8 cellular contexts compared by ENCODE assay signal in the genomic region with DNA sequence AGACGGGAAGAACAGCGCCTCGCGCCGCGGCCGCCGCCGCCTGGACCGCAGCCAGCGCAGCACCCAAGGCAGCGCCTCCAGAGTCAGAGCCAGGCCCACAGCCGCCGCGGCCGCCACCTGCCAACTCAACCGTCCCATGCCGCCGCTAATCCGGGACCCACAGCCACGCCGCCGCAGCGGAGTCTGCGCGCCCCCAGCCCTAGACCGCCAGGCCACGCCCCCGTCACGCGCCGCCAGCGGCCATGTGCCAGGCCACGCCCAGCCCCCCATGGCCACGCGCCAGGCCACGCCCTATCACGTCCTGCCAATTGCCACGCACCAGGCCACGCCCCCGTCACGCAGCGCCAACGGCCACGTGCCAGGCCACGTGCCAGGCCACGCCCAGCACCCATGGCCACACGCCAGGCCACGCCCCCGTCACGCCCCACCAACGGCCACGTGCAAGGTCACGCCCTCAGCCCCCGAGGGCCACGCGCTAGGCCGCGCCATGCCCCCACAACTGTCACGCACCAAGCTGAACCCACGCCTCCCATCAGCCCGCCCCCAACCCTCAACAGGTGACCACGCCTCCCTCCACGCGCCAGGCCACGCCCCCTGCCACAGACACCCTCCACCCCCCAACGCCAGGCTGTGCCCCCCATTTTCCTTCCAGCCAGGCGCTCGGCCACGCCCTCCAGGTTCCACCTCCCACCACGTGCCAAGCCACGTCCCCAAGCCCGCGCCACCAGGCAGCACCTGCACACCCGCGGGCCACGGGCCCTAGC. TPM values are rescaled to one million over a fixed set of nuclear protein-coding genes. Genes with fewer than 3 reads are reported as not detected.
A peak's percentile ranks its signal among the peaks of the same experiment; 100 is the strongest.
DNase-seq lines count a peak whose midpoint lies in the region; ATAC-seq and TF ChIP-seq lines count a peak whose summit lies in the region.

A gene with protein sequence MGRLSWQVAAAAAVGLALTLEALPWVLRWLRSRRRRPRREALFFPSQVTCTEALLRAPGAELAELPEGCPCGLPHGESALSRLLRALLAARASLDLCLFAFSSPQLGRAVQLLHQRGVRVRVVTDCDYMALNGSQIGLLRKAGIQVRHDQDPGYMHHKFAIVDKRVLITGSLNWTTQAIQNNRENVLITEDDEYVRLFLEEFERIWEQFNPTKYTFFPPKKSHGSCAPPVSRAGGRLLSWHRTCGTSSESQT (minus strand): TSS at position 185 of the 764 bp plus-strand sequence. CDS start 47 bp downstream, at position 138.

- no peaks in the 10 kb centered on the region for H3K27me3 ChIP-seq in MG63
- H3K27me3 ChIP-seq in SJCRH30 = no peaks in the 10 kb centered on the region
- no peaks in the 10 kb centered on the region for H3K27me3 ChIP-seq in gastroesophageal sphincter
- H3K27me3 ChIP-seq in sigmoid colon = no peaks in the 10 kb centered on the region

- WGBS in gastroesophageal sphincter (ENCODE audit: low coverage in 1 of 2), 2 donors = 20% methylated on average over 1 of the region's 77 CpGs; no CpG with 5 or more reads in 1 of the 2 donors
- 5 to 24% methylated on average over 77 of the region's 77 CpGs for WGBS in sigmoid colon, 2 donors

- TF ChIP-seq EP300 in gastroesophageal sphincter (IDR thresholded peaks at IDR 0.05) = no peak
- peak in 1 of 4 donors; percentile 17 for TF ChIP-seq EP300 in sigmoid colon (IDR thresholded peaks at IDR 0.05)

- H3K27ac ChIP-seq in SJCRH30 (peak within 1 kb of the TSS; percentile 17), gastroesophageal sphincter (peak within 1 kb of the TSS; percentile 88 to 97 (median 94)), sigmoid colon (peak within 1 kb of the TSS; percentile 86 to 98 (median 94))

- intact Hi-C loops in sigmoid colon (cut with DNase I) = loop anchor here (2.0 to 5.0 kb wide), 3 partner anchors 30 to 164 kb away; a partner anchor contains a TSS

- no peak for TF ChIP-seq CTCF in gastroesophageal sphincter (IDR thresholded peaks at IDR 0.05)
- TF ChIP-seq CTCF in sigmoid colon (IDR thresholded peaks at IDR 0.05) = no peak

- DNase-seq in COLO668 (lab: John Stamatoyannopoulos, UW; ENCODE audit: unreplicated experiment) (peak; percentile 86), MG63 (peak; percentile 72), SJCRH30 (peak; percentile 99 to 100), activated gamma-delta T cell (lab: John Stamatoyannopoulos, UW) (peak; percentile 90), sigmoid colon (peak; percentile 94)

- H3K4me1 ChIP-seq in SJCRH30 = peaks cover 7% of the 10 kb centered on the region
- H3K4me1 ChIP-seq in gastroesophageal sphincter = peaks cover 2 to 65% (median 55%) of the 10 kb centered on the region in 3 donors
- H3K4me1 ChIP-seq in sigmoid colon = peaks cover 0 to 60% (median 59%) of the 10 kb centered on the region in 4 donors

- H3K9me3 ChIP-seq in MG63 = no peaks in the 10 kb centered on the region
- H3K9me3 ChIP-seq in SJCRH30 (replicated peaks) = no peaks in the 10 kb centered on the region
- H3K9me3 ChIP-seq in gastroesophageal sphincter = no peaks in the 10 kb centered on the region
- no peaks in the 10 kb centered on the region for H3K9me3 ChIP-seq in sigmoid colon

- H3K36me3 ChIP-seq in MG63 (peaks cover 5% of the 10 kb centered on the region), SJCRH30 (peaks cover 16% of the 10 kb centered on the region), gastroesophageal sphincter (peaks cover 0 to 24% of the 10 kb centered on the region in 2 donors), sigmoid colon (peaks cover 0 to 14% (median 2%) of the 10 kb centered on the region in 4 donors)

- H3K4me3 ChIP-seq in MG63 (peak within 1 kb of the TSS; percentile 61), SJCRH30 (peak within 1 kb of the TSS; percentile 64), gastroesophageal sphincter (peak within 1 kb of the TSS; percentile 55 to 72), sigmoid colon (peak within 1 kb of the TSS; percentile 47 to 68 (median 54))

- peak; percentile 44 for ATAC-seq in GM21423 (IDR thresholded peaks at IDR 0.05; ENCODE audit: unreplicated experiment)
- ATAC-seq in gastroesophageal sphincter = peak; percentile 64
- ATAC-seq in HG03175 (IDR thresholded peaks at IDR 0.05; ENCODE audit: unreplicated experiment) = no peak

- TF ChIP-seq POLR2A in gastroesophageal sphincter (IDR thresholded peaks at IDR 0.05) = no peak
- peak in 1 of 2 donors; percentile 28 for TF ChIP-seq POLR2A in sigmoid colon (IDR thresholded peaks at IDR 0.05)

RNA-seq across cellular contexts. Expression of the gene that starts here (rescaled TPM):
- 3.0 and 6.6 TPM in 2 replicates for total RNA-seq in MG63 (2014; rRNA removed; shearing (Covaris generic); ENCODE audit: low replicate concordance)
- 26.0 and 26.2 TPM in 2 replicates for total RNA-seq in SJCRH30 (2014; rRNA removed; shearing (Covaris generic))
- total RNA-seq in gastroesophageal sphincter = 10 to 100 TPM in 2 of 4 donors, 1 to 10 TPM in 2; 7.1 to 20.7 (median 9.3) TPM
- total RNA-seq in sigmoid colon = 10 to 100 TPM in 2 of 4 donors, 1 to 10 TPM in 2; 7.7 to 15.3 (median 10.2) TPM
- polyA plus RNA-seq in sigmoid colon = 1 to 10 TPM in 2 of 3 donors, not detected in 1; 1.2 to 2.8 TPM

Comparison
In these comparisons a context has a peak if more than half of its experiments do, and no peak if none do; other contexts are left out.
1. H3K27ac ChIP-seq: peak in every context shown above with its lines; median percentile 94 in sigmoid colon; 94 in gastroesophageal sphincter; 17 in SJCRH30.